1 cellular context compared by ENCODE assay signal in the genomic region with DNA sequence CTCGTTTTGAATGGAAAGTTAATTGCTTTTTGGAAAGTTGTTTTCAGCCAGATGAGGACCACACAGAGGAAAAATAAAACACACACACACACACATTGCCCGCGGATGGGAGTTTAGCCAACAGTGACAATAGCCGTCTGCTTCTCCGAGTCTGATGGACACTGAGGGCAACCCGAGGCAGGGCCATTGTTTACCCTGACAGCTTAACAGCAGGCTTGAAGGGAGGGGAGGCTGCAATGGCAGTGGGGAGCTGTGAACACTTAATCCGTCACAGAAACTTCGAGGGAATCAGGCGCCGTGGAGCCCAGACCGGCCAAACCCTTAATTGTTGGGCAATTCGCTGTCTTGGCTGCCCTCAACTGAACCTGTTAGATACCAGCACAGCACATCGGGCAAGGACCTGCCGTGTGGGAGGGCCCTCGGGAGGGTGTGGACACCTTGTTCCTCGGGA.
TF ChIP-seq lines count a peak whose summit lies in the region.

No MANE protein-coding gene starts in this region.

TF ChIP-seq in GM23338, 12 proteins besides CTCF, POLR2A, EP300 and RAD21:
- TF ChIP-seq, protein P1, sequence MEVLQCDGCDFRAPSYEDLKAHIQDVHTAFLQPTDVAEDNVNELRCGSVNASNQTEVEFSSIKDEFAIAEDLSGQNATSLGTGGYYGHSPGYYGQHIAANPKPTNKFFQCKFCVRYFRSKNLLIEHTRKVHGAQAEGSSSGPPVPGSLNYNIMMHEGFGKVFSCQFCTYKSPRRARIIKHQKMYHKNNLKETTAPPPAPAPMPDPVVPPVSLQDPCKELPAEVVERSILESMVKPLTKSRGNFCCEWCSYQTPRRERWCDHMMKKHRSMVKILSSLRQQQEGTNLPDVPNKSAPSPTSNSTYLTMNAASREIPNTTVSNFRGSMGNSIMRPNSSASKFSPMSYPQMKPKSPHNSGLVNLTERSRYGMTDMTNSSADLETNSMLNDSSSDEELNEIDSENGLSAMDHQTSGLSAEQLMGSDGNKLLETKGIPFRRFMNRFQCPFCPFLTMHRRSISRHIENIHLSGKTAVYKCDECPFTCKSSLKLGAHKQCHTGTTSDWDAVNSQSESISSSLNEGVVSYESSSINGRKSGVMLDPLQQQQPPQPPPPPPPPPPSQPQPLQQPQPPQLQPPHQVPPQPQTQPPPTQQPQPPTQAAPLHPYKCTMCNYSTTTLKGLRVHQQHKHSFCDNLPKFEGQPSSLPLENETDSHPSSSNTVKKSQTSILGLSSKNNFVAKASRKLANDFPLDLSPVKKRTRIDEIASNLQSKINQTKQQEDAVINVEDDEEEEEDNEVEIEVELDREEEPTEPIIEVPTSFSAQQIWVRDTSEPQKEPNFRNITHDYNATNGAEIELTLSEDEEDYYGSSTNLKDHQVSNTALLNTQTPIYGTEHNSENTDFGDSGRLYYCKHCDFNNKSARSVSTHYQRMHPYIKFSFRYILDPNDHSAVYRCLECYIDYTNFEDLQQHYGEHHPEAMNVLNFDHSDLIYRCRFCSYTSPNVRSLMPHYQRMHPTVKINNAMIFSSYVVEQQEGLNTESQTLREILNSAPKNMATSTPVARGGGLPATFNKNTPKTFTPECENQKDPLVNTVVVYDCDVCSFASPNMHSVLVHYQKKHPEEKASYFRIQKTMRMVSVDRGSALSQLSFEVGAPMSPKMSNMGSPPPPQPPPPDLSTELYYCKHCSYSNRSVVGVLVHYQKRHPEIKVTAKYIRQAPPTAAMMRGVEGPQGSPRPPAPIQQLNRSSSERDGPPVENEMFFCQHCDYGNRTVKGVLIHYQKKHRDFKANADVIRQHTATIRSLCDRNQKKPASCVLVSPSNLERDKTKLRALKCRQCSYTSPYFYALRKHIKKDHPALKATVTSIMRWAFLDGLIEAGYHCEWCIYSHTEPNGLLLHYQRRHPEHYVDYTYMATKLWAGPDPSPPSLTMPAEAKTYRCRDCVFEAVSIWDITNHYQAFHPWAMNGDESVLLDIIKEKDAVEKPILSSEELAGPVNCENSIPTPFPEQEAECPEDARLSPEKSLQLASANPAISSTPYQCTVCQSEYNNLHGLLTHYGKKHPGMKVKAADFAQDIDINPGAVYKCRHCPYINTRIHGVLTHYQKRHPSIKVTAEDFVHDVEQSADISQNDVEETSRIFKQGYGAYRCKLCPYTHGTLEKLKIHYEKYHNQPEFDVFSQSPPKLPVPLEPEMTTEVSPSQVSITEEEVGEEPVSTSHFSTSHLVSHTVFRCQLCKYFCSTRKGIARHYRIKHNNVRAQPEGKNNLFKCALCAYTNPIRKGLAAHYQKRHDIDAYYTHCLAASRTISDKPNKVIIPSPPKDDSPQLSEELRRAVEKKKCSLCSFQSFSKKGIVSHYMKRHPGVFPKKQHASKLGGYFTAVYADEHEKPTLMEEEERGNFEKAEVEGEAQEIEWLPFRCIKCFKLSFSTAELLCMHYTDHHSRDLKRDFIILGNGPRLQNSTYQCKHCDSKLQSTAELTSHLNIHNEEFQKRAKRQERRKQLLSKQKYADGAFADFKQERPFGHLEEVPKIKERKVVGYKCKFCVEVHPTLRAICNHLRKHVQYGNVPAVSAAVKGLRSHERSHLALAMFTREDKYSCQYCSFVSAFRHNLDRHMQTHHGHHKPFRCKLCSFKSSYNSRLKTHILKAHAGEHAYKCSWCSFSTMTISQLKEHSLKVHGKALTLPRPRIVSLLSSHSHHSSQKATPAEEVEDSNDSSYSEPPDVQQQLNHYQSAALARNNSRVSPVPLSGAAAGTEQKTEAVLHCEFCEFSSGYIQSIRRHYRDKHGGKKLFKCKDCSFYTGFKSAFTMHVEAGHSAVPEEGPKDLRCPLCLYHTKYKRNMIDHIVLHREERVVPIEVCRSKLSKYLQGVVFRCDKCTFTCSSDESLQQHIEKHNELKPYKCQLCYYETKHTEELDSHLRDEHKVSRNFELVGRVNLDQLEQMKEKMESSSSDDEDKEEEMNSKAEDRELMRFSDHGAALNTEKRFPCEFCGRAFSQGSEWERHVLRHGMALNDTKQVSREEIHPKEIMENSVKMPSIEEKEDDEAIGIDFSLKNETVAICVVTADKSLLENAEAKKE (CRISPR knock-in tag; IDR thresholded peaks at IDR 0.05) = no peak
- TF ChIP-seq ZNF331 (CRISPR knock-in tag; IDR thresholded peaks at IDR 0.05; ENCODE audit: low read depth) (no peak), EZH2 (IDR thresholded peaks at IDR 0.05; ENCODE audit: low read depth, unreplicated experiment) (no peak), CREB1 (CRISPR knock-in tag; IDR thresholded peaks at IDR 0.05; ENCODE audit: low read depth) (no peak), ZNF114 (CRISPR knock-in tag; IDR thresholded peaks at IDR 0.05) (no peak), STAT1 (IDR thresholded peaks at IDR 0.05; ENCODE audit: unreplicated experiment) (no peak), NANOG (IDR thresholded peaks at IDR 0.05; ENCODE audit: borderline replicate concordance) (no peak), JUNB (IDR thresholded peaks at IDR 0.05; ENCODE audit: unreplicated experiment) (no peak), ETS1 (IDR thresholded peaks at IDR 0.05) (no peak), EZH2phosphoT487 (IDR thresholded peaks at IDR 0.05; ENCODE audit: unreplicated experiment) (no peak), POLR2AphosphoS5 (IDR thresholded peaks at IDR 0.05; ENCODE audit: low read depth) (no peak)
- TF ChIP-seq, protein P2, sequence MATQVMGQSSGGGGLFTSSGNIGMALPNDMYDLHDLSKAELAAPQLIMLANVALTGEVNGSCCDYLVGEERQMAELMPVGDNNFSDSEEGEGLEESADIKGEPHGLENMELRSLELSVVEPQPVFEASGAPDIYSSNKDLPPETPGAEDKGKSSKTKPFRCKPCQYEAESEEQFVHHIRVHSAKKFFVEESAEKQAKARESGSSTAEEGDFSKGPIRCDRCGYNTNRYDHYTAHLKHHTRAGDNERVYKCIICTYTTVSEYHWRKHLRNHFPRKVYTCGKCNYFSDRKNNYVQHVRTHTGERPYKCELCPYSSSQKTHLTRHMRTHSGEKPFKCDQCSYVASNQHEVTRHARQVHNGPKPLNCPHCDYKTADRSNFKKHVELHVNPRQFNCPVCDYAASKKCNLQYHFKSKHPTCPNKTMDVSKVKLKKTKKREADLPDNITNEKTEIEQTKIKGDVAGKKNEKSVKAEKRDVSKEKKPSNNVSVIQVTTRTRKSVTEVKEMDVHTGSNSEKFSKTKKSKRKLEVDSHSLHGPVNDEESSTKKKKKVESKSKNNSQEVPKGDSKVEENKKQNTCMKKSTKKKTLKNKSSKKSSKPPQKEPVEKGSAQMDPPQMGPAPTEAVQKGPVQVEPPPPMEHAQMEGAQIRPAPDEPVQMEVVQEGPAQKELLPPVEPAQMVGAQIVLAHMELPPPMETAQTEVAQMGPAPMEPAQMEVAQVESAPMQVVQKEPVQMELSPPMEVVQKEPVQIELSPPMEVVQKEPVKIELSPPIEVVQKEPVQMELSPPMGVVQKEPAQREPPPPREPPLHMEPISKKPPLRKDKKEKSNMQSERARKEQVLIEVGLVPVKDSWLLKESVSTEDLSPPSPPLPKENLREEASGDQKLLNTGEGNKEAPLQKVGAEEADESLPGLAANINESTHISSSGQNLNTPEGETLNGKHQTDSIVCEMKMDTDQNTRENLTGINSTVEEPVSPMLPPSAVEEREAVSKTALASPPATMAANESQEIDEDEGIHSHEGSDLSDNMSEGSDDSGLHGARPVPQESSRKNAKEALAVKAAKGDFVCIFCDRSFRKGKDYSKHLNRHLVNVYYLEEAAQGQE (IDR thresholded peaks at IDR 0.05; ENCODE audit: unreplicated experiment) = no peak
TF ChIP-seq in GM23338: peak in this region for 0.
